ENCODE assay signal across 8 cellular contexts in the genomic region with DNA sequence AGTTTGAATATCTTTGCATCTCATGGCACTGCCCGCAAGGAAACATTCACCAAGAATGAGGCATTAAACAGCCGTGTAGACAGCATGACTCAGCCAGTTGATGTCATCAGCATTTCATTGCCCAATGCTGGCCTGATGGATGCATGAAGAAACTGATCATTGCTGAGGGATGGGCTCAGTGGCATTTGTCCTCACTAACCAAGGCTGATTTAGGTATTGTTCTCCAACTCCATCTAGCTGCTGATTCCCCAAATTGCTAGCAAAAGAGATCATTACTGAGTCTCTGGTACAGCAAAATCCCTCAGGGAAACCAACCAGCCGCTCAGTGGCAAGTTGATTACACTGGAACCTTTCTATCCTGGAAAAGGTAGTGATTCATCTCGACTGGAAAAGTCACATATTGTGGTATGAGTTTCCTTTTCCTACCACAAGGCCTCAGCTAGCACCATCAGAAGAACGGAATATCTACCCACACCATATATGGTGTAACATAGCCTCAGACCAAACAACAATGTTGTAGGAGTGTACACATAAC.
A peak's percentile ranks its signal among the peaks of the same experiment; 100 is the strongest.
DNase-seq lines count a peak whose midpoint lies in the region; ATAC-seq and TF ChIP-seq lines count a peak whose summit lies in the region.
"Had no signal": no experiment of that assay in that cellular context is flagged by ENCODE, and none has a peak within 500 bp of the region (broad histone marks: within the 10 kb centered on the region; RNA-seq: fewer than 3 reads in every experiment).

No MANE protein-coding gene starts in this region.

- H4K20me1 ChIP-seq in mammary epithelial cell (ENCODE audit: insufficient read depth, low read length) (no peaks in the 10 kb centered on the region), neural progenitor cell (ENCODE audit: low read depth) (no peaks in the 10 kb centered on the region)

- DNase-seq in GM10266 (ENCODE audit: extremely low spot score) = no peak
- peak; percentile 31 for DNase-seq in NCI-H2171 treated with DMSO at 0.1 percent for 48 hours (lab: John Stamatoyannopoulos, UW)
- peak; percentile 97 for DNase-seq in mammary epithelial cell
- peak; percentile 18 for DNase-seq in neural progenitor cell (ENCODE audit: low spot score)
- DNase-seq in CD1c-positive myeloid dendritic cell (ENCODE audit: extremely low spot score) = no peak
- no peak for DNase-seq in central memory CD4-positive, alpha-beta T cell

- no peak overlapping the region for H3K9ac ChIP-seq in mammary epithelial cell (ENCODE audit: insufficient read depth, low read length)
- no peak overlapping the region for H3K9ac ChIP-seq in neural progenitor cell

- BruUV-seq in mammary epithelial cell (replicated peaks; lab: Mats Ljungman, UMichigan) = no TSS peak

- H3K4me3 Mint-ChIP-seq in neural progenitor cell = no peak overlapping the region

- peaks cover 9% of the 10 kb centered on the region for H3K27me3 Mint-ChIP-seq in neural progenitor cell (ENCODE audit: insufficient read depth, low read depth)

- H3K9me3 Mint-ChIP-seq in neural progenitor cell = peaks cover 5% of the 10 kb centered on the region

- no peaks in the 10 kb centered on the region for H3K9me3 ChIP-seq in mammary epithelial cell (replicated peaks; ENCODE audit: insufficient read depth, low read length)
- H3K9me3 ChIP-seq in neural progenitor cell (ENCODE audit: low read depth) = no peaks in the 10 kb centered on the region
- H3K9me3 ChIP-seq: tibial nerve had no signal

- H3K4me2 ChIP-seq in mammary epithelial cell (ENCODE audit: insufficient read depth, low read depth, low read length) (peak overlapping the region; percentile 35), neural progenitor cell (no peak overlapping the region)

- intact Hi-C loops in mammary epithelial cell (cut with micrococcal nuclease) = loop anchor here (1.0 to 5.0 kb wide), 5 partner anchors 100 to 378 kb away; no protein-coding TSS in a partner anchor

- no peak for ATAC-seq in HG03108 (IDR thresholded peaks at IDR 0.05; ENCODE audit: unreplicated experiment)

- H3K79me2 ChIP-seq in mammary epithelial cell (ENCODE audit: insufficient read depth, low read length) (no peaks in the 10 kb centered on the region), neural progenitor cell (ENCODE audit: low read depth) (no peaks in the 10 kb centered on the region)

- WGBS in mammary epithelial cell (ENCODE audit: low coverage, missing lambda C conversion rate) = 0% methylated on average over 3 of the region's 5 CpGs

- H3K27me3 ChIP-seq in mammary epithelial cell (ENCODE audit: insufficient read depth, low read length) (no peaks in the 10 kb centered on the region), neural progenitor cell (no peaks in the 10 kb centered on the region)
- H3K27me3 ChIP-seq: tibial nerve had no signal

- H3K36me3 Mint-ChIP-seq in neural progenitor cell = no peaks in the 10 kb centered on the region

- H3F3A ChIP-seq in neural progenitor cell (ENCODE audit: low read depth) = no peaks in the 10 kb centered on the region

- peak overlapping the region; percentile 55 for H3K27ac ChIP-seq in mammary epithelial cell (ENCODE audit: insufficient read depth, low read depth, low read length)
- no peak overlapping the region for H3K27ac ChIP-seq in neural progenitor cell
- H3K27ac ChIP-seq: tibial nerve had no signal

- H2AFZ ChIP-seq in mammary epithelial cell (ENCODE audit: low read depth, low read length) (peak overlapping the region; percentile 60), neural progenitor cell (replicated peaks) (no peak overlapping the region)

- H3K27ac Mint-ChIP-seq in neural progenitor cell = no peak overlapping the region

- dilution Hi-C loops in mammary epithelial cell (cut with HindIII; ENCODE audit: low sequenced_read_pairs) = no loop called here

- TF ChIP-seq CTCF in GM10266 (IDR thresholded peaks at IDR 0.05; ENCODE audit: control insufficient read depth, insufficient read depth, low read depth, missing control alignments) = peak; percentile 18
- peak; percentile 50 to 67 for TF ChIP-seq CTCF in mammary epithelial cell (conservative IDR thresholded peaks at IDR 0.05 in 1 of 2, IDR thresholded peaks at IDR 0.05 in 1 of 2; ENCODE audit: extremely low read depth in 1 of 2, insufficient read depth in 1 of 2, low read depth in 1 of 2, low read length in 2 of 2)
- no peak for TF ChIP-seq CTCF in neural progenitor cell (IDR thresholded peaks at IDR 0.05)

- H3K4me3 ChIP-seq in mammary epithelial cell (replicated peaks in 1 of 3; ENCODE audit: insufficient read depth in 1 of 3, low read depth in 2 of 3, low read length in 3 of 3) = no peak overlapping the region
- no peak overlapping the region for H3K4me3 ChIP-seq in neural progenitor cell
- H3K4me3 ChIP-seq: tibial nerve had no signal

- no peaks in the 10 kb centered on the region for H3K36me3 ChIP-seq in mammary epithelial cell (ENCODE audit: insufficient read depth, low read length)
- no peaks in the 10 kb centered on the region for H3K36me3 ChIP-seq in neural progenitor cell
- H3K36me3 ChIP-seq: tibial nerve had no signal

- CTCF ChIA-PET in mammary epithelial cell (lab: Charles Lee; ENCODE audit: low non-redundant PET) = no interaction called here

- peaks cover 3% of the 10 kb centered on the region for H3K4me1 Mint-ChIP-seq in neural progenitor cell

- H3K4me1 ChIP-seq in mammary epithelial cell (ENCODE audit: insufficient read depth, low read length) = peaks cover 18% of the 10 kb centered on the region
- no peaks in the 10 kb centered on the region for H3K4me1 ChIP-seq in neural progenitor cell
- H3K4me1 ChIP-seq: tibial nerve had no signal

- in situ Hi-C loops in mammary epithelial cell (cut with MboI; ENCODE audit: low sequenced_read_pairs in 2 of 2) = loop anchor here in 1 of 2 donors (25.0 kb wide), 2 partner anchors 225 to 250 kb away; no protein-coding TSS in a partner anchor

Comparison
In these comparisons a context has a peak if more than half of its experiments do, and no peak if none do; other contexts are left out.
1. DNase-seq: peak in NCI-H2171 treated with DMSO at 0.1 percent for 48 hours (single experiment), mammary epithelial cell (single experiment) and neural progenitor cell (single experiment); none in GM10266 (single experiment), CD1c-positive myeloid dendritic cell (single experiment) and central memory CD4-positive, alpha-beta T cell (single experiment).